Comparison of ENCODE assay signal across 6 cellular contexts in genomic region chr11:119055901-119056300, GRCh38. TPM values are rescaled to one million over a fixed set of nuclear protein-coding genes. Genes with fewer than 3 reads are reported as not detected.
DNase-seq lines count a peak whose midpoint lies in the region; ATAC-seq, FAIRE-seq and TF ChIP-seq lines count a peak whose summit lies in the region.

No MANE protein-coding gene starts in this region.

- no TSS peak for BruUV-seq in endothelial cell of umbilical vein (replicated peaks; lab: Mats Ljungman, UMichigan)

- H3K9me3 ChIP-seq in endothelial cell of umbilical vein (replicated peaks; ENCODE audit: control insufficient read depth, insufficient read depth, low read length) = no peaks in the 10 kb centered on the region

- peak overlapping the region; percentile 35 for H3K4me2 ChIP-seq in endothelial cell of umbilical vein (ENCODE audit: insufficient read depth, low read length)

- FAIRE-seq in endothelial cell of umbilical vein (lab: Jason Lieb, UNC) = no peak

- POLR2A ChIA-PET in endothelial cell of umbilical vein (lab: Charles Lee) = interaction anchor here (1.5 to 1.9 kb wide), 2 partner anchors 11 to 39 kb away, joined by 5 to 7 read pairs; partner anchors contain the start of gene VPS11

- H4K20me1 ChIP-seq in endothelial cell of umbilical vein (replicated peaks; ENCODE audit: control insufficient read depth, extremely low read depth, insufficient read depth, low read length) = no peaks in the 10 kb centered on the region

- peak overlapping the region; percentile 85 for H3K9ac ChIP-seq in endothelial cell of umbilical vein (replicated peaks; ENCODE audit: extremely low read depth, insufficient read depth, low read length)

- no peak overlapping the region for H2AFZ ChIP-seq in endothelial cell of umbilical vein (ENCODE audit: low read depth, low read length)

- H3K79me2 ChIP-seq in endothelial cell of umbilical vein (ENCODE audit: control insufficient read depth, insufficient read depth, low read length) = peaks cover 19% of the 10 kb centered on the region

- TF ChIP-seq POLR2A in endothelial cell of umbilical vein (IDR thresholded peaks at IDR 0.05; ENCODE audit: low read depth, low read length) = no peak

- no peak for ATAC-seq in HG03354 (IDR thresholded peaks at IDR 0.05; ENCODE audit: poor library complexity, severe bottlenecking, unreplicated experiment)
- no peak for ATAC-seq in HG03135 (IDR thresholded peaks at IDR 0.05; ENCODE audit: unreplicated experiment)

- CTCF ChIA-PET in endothelial cell of umbilical vein (lab: Charles Lee) = interaction anchor here (0.6 to 3.5 kb wide), 7 partner anchors 8 to 46 kb away, joined by 3 to 29 read pairs (median 3); partner anchors contain the start of gene VPS11

- H3K9me1 ChIP-seq in endothelial cell of umbilical vein (replicated peaks; ENCODE audit: control insufficient read depth, extremely low read depth, insufficient read depth, low read length) = no peaks in the 10 kb centered on the region

- H3K4me1 ChIP-seq in endothelial cell of umbilical vein (ENCODE audit: control insufficient read depth, extremely low read depth, insufficient read depth, low read length) = peaks cover 11% of the 10 kb centered on the region

- dilution Hi-C loops in endothelial cell of umbilical vein (cut with MboI; ENCODE audit: extremely low pct_ligation_motif_present, low sequenced_read_pairs) = no loop called here

- intact Hi-C loops in endothelial cell of umbilical vein (cut with micrococcal nuclease) = loop anchor here (2.0 to 5.0 kb wide), 3 partner anchors 59 to 141 kb away; partner anchors contain the start of genes BCL9L and CENATAC

- peak; percentile 17 for DNase-seq in Daoy (ENCODE audit: low read depth)
- peak; percentile 29 for DNase-seq in NOMO-1 treated with DMSO at 0.1 percent for 48 hours (lab: John Stamatoyannopoulos, UW; ENCODE audit: unreplicated experiment)
- peak; percentile 49 for DNase-seq in endothelial cell of umbilical vein (ENCODE audit: low read depth, low spot score)
- DNase-seq in skeletal muscle cell (ENCODE audit: low read depth) = no peak

- peak; percentile 14 to 18 for TF ChIP-seq CTCF in endothelial cell of umbilical vein (IDR thresholded peaks at IDR 0.05; ENCODE audit: extremely low read depth in 1 of 2, insufficient read depth in 1 of 2, low read depth in 1 of 2, low read length in 2 of 2)

- no peak overlapping the region for H3K27ac ChIP-seq in endothelial cell of umbilical vein (ENCODE audit: insufficient read depth, low read depth, low read length)

- H3K27me3 ChIP-seq in endothelial cell of umbilical vein (ENCODE audit: control insufficient read depth in 2 of 2, insufficient read depth in 2 of 2, low read length in 2 of 2) = no peaks in the 10 kb centered on the region

- peaks cover 19 to 42% of the 10 kb centered on the region in 2 experiments for H3K36me3 ChIP-seq in endothelial cell of umbilical vein (ENCODE audit: control insufficient read depth in 2 of 2, extremely low read depth in 1 of 2, insufficient read depth in 2 of 2, low read length in 2 of 2)

- H3K4me3 ChIP-seq in endothelial cell of umbilical vein (replicated peaks in 1 of 3; ENCODE audit: insufficient read depth in 1 of 3, low read depth in 1 of 3, low read length in 3 of 3) (peak overlapping the region; percentile 23 to 72 (median 58)), skeletal muscle cell (ENCODE audit: low read depth, low read length) (peak overlapping the region; percentile 87)

TF ChIP-seq in endothelial cell of umbilical vein, 7 proteins besides CTCF, POLR2A, EP300 and RAD21:
- TF ChIP-seq GATA2 (IDR thresholded peaks at IDR 0.05; ENCODE audit: insufficient read depth, insufficient read length, low read depth, low read length) (no peak), MYC (IDR thresholded peaks at IDR 0.05; ENCODE audit: low read depth, low read length) (no peak), POLR2AphosphoS5 (IDR thresholded peaks at IDR 0.05; ENCODE audit: insufficient read depth, low read depth, low read length) (no peak), MAX (IDR thresholded peaks at IDR 0.05; ENCODE audit: insufficient read depth, insufficient read length) (no peak), JUN (IDR thresholded peaks at IDR 0.05; ENCODE audit: borderline replicate concordance, insufficient read depth, insufficient read length, low read depth) (no peak), EZH2 (IDR thresholded peaks at IDR 0.05; ENCODE audit: borderline replicate concordance, low read depth, low read length, severe bottlenecking) (no peak), FOS (IDR thresholded peaks at IDR 0.05; ENCODE audit: borderline replicate concordance, insufficient read depth, low read length) (no peak)

RNA-seq across cellular contexts. Expression of gene HYOU1, which starts 1.1 kb away (rescaled TPM):
- total RNA-seq in Daoy (2014; rRNA removed; shearing (Covaris generic)) = 172 and 186 TPM in 2 replicates
- total RNA-seq in endothelial cell of umbilical vein = 286 and 302 TPM in 2 replicates
- polyA plus RNA-seq in endothelial cell of umbilical vein = 318 and 355 TPM in 2 replicates
- 263 and 280 TPM in 2 replicates for polyA plus RNA-seq in endothelial cell of umbilical vein (2011; cell fraction: cytosol; rRNA removed)
- 330 and 348 TPM in 2 replicates for polyA plus RNA-seq in endothelial cell of umbilical vein (2011; cell fraction: nucleus; rRNA removed)
- polyA plus RNA-seq in endothelial cell of umbilical vein (2012) = 217 and 236 TPM in 2 replicates
- 356 and 385 TPM in 2 replicates for polyA minus RNA-seq in endothelial cell of umbilical vein
- 50.0 TPM for polyA minus RNA-seq in endothelial cell of umbilical vein (2011; cell fraction: cytosol; rRNA and poly(A)+ RNA removed)
- polyA minus RNA-seq in endothelial cell of umbilical vein (2011; cell fraction: nucleus; rRNA and poly(A)+ RNA removed) = 97.4 and 134 TPM in 2 replicates

RNA-seq across cellular contexts. Expression of gene VPS11, which starts 11.7 kb away (rescaled TPM):
- total RNA-seq in Daoy (2014; rRNA removed; shearing (Covaris generic)) = 10.3 and 13.2 TPM in 2 replicates
- total RNA-seq in endothelial cell of umbilical vein = 27.0 and 31.0 TPM in 2 replicates
- polyA plus RNA-seq in endothelial cell of umbilical vein = 25.4 and 26.4 TPM in 2 replicates
- 20.2 and 20.7 TPM in 2 replicates for polyA plus RNA-seq in endothelial cell of umbilical vein (2011; cell fraction: cytosol; rRNA removed)
- 55.8 and 72.8 TPM in 2 replicates for polyA plus RNA-seq in endothelial cell of umbilical vein (2011; cell fraction: nucleus; rRNA removed)
- polyA plus RNA-seq in endothelial cell of umbilical vein (2012) = 31.0 and 34.4 TPM in 2 replicates
- polyA minus RNA-seq in endothelial cell of umbilical vein = 30.4 and 39.4 TPM in 2 replicates
- polyA minus RNA-seq in endothelial cell of umbilical vein (2011; cell fraction: cytosol; rRNA and poly(A)+ RNA removed) = 10.0 TPM
- 28.3 and 30.2 TPM in 2 replicates for polyA minus RNA-seq in endothelial cell of umbilical vein (2011; cell fraction: nucleus; rRNA and poly(A)+ RNA removed)

RNA-seq across cellular contexts. Expression of gene SLC37A4, which starts 25.2 kb away (rescaled TPM):
- 12.7 and 18.9 TPM in 2 replicates for total RNA-seq in Daoy (2014; rRNA removed; shearing (Covaris generic))
- total RNA-seq in endothelial cell of umbilical vein = 19.9 and 21.5 TPM in 2 replicates
- 36.5 and 41.9 TPM in 2 replicates for polyA plus RNA-seq in endothelial cell of umbilical vein
- polyA plus RNA-seq in endothelial cell of umbilical vein (2011; cell fraction: cytosol; rRNA removed) = 27.4 and 27.8 TPM in 2 replicates
- 58.3 and 71.9 TPM in 2 replicates for polyA plus RNA-seq in endothelial cell of umbilical vein (2011; cell fraction: nucleus; rRNA removed)
- 15.8 and 17.6 TPM in 2 replicates for polyA plus RNA-seq in endothelial cell of umbilical vein (2012)
- polyA minus RNA-seq in endothelial cell of umbilical vein = 42.3 and 44.5 TPM in 2 replicates
- 12.2 TPM for polyA minus RNA-seq in endothelial cell of umbilical vein (2011; cell fraction: cytosol; rRNA and poly(A)+ RNA removed)
- 8.3 and 10.9 TPM in 2 replicates for polyA minus RNA-seq in endothelial cell of umbilical vein (2011; cell fraction: nucleus; rRNA and poly(A)+ RNA removed)

RNA-seq across cellular contexts. Expression of gene HMBS, which starts 28.8 kb away (rescaled TPM):
- total RNA-seq in Daoy (2014; rRNA removed; shearing (Covaris generic)) = 2.0 and 6.0 TPM in 2 replicates
- total RNA-seq in endothelial cell of umbilical vein = 13.5 and 16.1 TPM in 2 replicates
- polyA plus RNA-seq in endothelial cell of umbilical vein = 23.9 and 24.8 TPM in 2 replicates
- polyA plus RNA-seq in endothelial cell of umbilical vein (2011; cell fraction: cytosol; rRNA removed) = 26.5 and 26.8 TPM in 2 replicates
- 32.3 and 32.4 TPM in 2 replicates for polyA plus RNA-seq in endothelial cell of umbilical vein (2011; cell fraction: nucleus; rRNA removed)
- 19.0 and 21.7 TPM in 2 replicates for polyA plus RNA-seq in endothelial cell of umbilical vein (2012)
- 17.8 and 18.6 TPM in 2 replicates for polyA minus RNA-seq in endothelial cell of umbilical vein
- 31.5 TPM for polyA minus RNA-seq in endothelial cell of umbilical vein (2011; cell fraction: cytosol; rRNA and poly(A)+ RNA removed)
- polyA minus RNA-seq in endothelial cell of umbilical vein (2011; cell fraction: nucleus; rRNA and poly(A)+ RNA removed) = 7.9 and 8.6 TPM in 2 replicates

RNA-seq across cellular contexts. Expression of gene TRAPPC4, which starts 37.3 kb away (rescaled TPM):
- total RNA-seq in Daoy (2014; rRNA removed; shearing (Covaris generic)) = 102 and 110 TPM in 2 replicates
- total RNA-seq in endothelial cell of umbilical vein = 64.2 and 79.3 TPM in 2 replicates
- 180 and 224 TPM in 2 replicates for polyA plus RNA-seq in endothelial cell of umbilical vein
- 149 and 157 TPM in 2 replicates for polyA plus RNA-seq in endothelial cell of umbilical vein (2011; cell fraction: cytosol; rRNA removed)
- polyA plus RNA-seq in endothelial cell of umbilical vein (2011; cell fraction: nucleus; rRNA removed) = 75.4 and 81.5 TPM in 2 replicates
- 136 and 157 TPM in 2 replicates for polyA plus RNA-seq in endothelial cell of umbilical vein (2012)
- polyA minus RNA-seq in endothelial cell of umbilical vein = 108 and 114 TPM in 2 replicates
- polyA minus RNA-seq in endothelial cell of umbilical vein (2011; cell fraction: cytosol; rRNA and poly(A)+ RNA removed) = 17.2 TPM
- 22.6 and 23.1 TPM in 2 replicates for polyA minus RNA-seq in endothelial cell of umbilical vein (2011; cell fraction: nucleus; rRNA and poly(A)+ RNA removed)
